In genomic region chr19:17111766-17112165, GRCh38 we compare ENCODE assay signal across 3 cellular contexts.
TF ChIP-seq lines count a peak whose summit lies in the region.

No MANE protein-coding gene starts in this region.

TF ChIP-seq in liver, 16 proteins besides CTCF, POLR2A, EP300 and RAD21:
- no peak for TF ChIP-seq RXRA (IDR thresholded peaks at IDR 0.05)
- TF ChIP-seq NR2F2 (IDR thresholded peaks at IDR 0.05): no peak
- no peak for TF ChIP-seq TAF1 (conservative IDR thresholded peaks at IDR 0.05)
- no peak for TF ChIP-seq FOXA1 (IDR thresholded peaks at IDR 0.05)
- no peak for TF ChIP-seq REST (IDR thresholded peaks at IDR 0.05)
- TF ChIP-seq EGR1 (IDR thresholded peaks at IDR 0.05; ENCODE audit: low read depth in 2 of 2): no peak
- TF ChIP-seq, protein P1, sequence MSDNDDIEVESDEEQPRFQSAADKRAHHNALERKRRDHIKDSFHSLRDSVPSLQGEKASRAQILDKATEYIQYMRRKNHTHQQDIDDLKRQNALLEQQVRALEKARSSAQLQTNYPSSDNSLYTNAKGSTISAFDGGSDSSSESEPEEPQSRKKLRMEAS (IDR thresholded peaks at IDR 0.05): no peak
- no peak for TF ChIP-seq HNF4A (conservative IDR thresholded peaks at IDR 0.05)
- TF ChIP-seq GABPA (IDR thresholded peaks at IDR 0.05 in 1 of 2, conservative IDR thresholded peaks at IDR 0.05 in 1 of 2): no peak
- no peak for TF ChIP-seq ATF3 (IDR thresholded peaks at IDR 0.05)
- TF ChIP-seq JUND (IDR thresholded peaks at IDR 0.05): no peak
- TF ChIP-seq SP1 (IDR thresholded peaks at IDR 0.05): no peak
- TF ChIP-seq YY1 (IDR thresholded peaks at IDR 0.05): no peak
- TF ChIP-seq FOXA2 (IDR thresholded peaks at IDR 0.05): no peak
- TF ChIP-seq HNF4G (IDR thresholded peaks at IDR 0.05): no peak
- no peak for TF ChIP-seq ZBTB33 (IDR thresholded peaks at IDR 0.05)

TF ChIP-seq in HepG2, 621 proteins besides CTCF, POLR2A, EP300 and RAD21 (continues in another document):
- no peak for TF ChIP-seq ZBTB40 (IDR thresholded peaks at IDR 0.05)
- no peak for TF ChIP-seq ZBTB40 (CRISPR knock-in tag; IDR thresholded peaks at IDR 0.05)
- no peak for TF ChIP-seq ZNF883 (CRISPR knock-in tag; IDR thresholded peaks at IDR 0.05; ENCODE audit: not compliant biosample characterization)
- TF ChIP-seq, protein P2, sequence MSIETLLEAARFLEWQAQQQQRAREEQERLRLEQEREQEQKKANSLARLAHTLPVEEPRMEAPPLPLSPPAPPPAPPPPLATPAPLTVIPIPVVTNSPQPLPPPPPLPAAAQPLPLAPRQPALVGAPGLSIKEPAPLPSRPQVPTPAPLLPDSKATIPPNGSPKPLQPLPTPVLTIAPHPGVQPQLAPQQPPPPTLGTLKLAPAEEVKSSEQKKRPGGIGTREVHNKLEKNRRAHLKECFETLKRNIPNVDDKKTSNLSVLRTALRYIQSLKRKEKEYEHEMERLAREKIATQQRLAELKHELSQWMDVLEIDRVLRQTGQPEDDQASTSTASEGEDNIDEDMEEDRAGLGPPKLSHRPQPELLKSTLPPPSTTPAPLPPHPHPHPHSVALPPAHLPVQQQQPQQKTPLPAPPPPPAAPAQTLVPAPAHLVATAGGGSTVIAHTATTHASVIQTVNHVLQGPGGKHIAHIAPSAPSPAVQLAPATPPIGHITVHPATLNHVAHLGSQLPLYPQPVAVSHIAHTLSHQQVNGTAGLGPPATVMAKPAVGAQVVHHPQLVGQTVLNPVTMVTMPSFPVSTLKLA (IDR thresholded peaks at IDR 0.05): no peak
- TF ChIP-seq ZNF839 (CRISPR knock-in tag; IDR thresholded peaks at IDR 0.05; ENCODE audit: borderline replicate concordance): no peak
- no peak for TF ChIP-seq NFIB (CRISPR knock-in tag; IDR thresholded peaks at IDR 0.05; ENCODE audit: borderline replicate concordance)
- no peak for TF ChIP-seq BRCA1 (CRISPR knock-in tag; IDR thresholded peaks at IDR 0.05)
- TF ChIP-seq, protein P3, sequence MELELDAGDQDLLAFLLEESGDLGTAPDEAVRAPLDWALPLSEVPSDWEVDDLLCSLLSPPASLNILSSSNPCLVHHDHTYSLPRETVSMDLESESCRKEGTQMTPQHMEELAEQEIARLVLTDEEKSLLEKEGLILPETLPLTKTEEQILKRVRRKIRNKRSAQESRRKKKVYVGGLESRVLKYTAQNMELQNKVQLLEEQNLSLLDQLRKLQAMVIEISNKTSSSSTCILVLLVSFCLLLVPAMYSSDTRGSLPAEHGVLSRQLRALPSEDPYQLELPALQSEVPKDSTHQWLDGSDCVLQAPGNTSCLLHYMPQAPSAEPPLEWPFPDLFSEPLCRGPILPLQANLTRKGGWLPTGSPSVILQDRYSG (CRISPR knock-in tag; IDR thresholded peaks at IDR 0.05): no peak
- no peak for TF ChIP-seq PRPF4 (IDR thresholded peaks at IDR 0.05; ENCODE audit: low read depth, low read length, poor library complexity, severe bottlenecking)

TF ChIP-seq in WTC11, 78 proteins besides CTCF, POLR2A, EP300 and RAD21:
- TF ChIP-seq SP1 (CRISPR knock-in tag; conservative IDR thresholded peaks at IDR 0.05): no peak
- no peak for TF ChIP-seq GRHL2 (CRISPR knock-in tag; IDR thresholded peaks at IDR 0.05; ENCODE audit: insufficient replicate concordance, severe bottlenecking)
- no peak for TF ChIP-seq PRRX2 (CRISPR knock-in tag; IDR thresholded peaks at IDR 0.05)
- TF ChIP-seq, protein P4, sequence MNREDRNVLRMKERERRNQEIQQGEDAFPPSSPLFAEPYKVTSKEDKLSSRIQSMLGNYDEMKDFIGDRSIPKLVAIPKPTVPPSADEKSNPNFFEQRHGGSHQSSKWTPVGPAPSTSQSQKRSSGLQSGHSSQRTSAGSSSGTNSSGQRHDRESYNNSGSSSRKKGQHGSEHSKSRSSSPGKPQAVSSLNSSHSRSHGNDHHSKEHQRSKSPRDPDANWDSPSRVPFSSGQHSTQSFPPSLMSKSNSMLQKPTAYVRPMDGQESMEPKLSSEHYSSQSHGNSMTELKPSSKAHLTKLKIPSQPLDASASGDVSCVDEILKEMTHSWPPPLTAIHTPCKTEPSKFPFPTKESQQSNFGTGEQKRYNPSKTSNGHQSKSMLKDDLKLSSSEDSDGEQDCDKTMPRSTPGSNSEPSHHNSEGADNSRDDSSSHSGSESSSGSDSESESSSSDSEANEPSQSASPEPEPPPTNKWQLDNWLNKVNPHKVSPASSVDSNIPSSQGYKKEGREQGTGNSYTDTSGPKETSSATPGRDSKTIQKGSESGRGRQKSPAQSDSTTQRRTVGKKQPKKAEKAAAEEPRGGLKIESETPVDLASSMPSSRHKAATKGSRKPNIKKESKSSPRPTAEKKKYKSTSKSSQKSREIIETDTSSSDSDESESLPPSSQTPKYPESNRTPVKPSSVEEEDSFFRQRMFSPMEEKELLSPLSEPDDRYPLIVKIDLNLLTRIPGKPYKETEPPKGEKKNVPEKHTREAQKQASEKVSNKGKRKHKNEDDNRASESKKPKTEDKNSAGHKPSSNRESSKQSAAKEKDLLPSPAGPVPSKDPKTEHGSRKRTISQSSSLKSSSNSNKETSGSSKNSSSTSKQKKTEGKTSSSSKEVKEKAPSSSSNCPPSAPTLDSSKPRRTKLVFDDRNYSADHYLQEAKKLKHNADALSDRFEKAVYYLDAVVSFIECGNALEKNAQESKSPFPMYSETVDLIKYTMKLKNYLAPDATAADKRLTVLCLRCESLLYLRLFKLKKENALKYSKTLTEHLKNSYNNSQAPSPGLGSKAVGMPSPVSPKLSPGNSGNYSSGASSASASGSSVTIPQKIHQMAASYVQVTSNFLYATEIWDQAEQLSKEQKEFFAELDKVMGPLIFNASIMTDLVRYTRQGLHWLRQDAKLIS (CRISPR knock-in tag; IDR thresholded peaks at IDR 0.05; ENCODE audit: borderline replicate concordance): no peak
- no peak for TF ChIP-seq NFE2L1 (CRISPR knock-in tag; IDR thresholded peaks at IDR 0.05)
- no peak for TF ChIP-seq FOXJ3 (CRISPR knock-in tag; IDR thresholded peaks at IDR 0.05; ENCODE audit: borderline replicate concordance)
- TF ChIP-seq FOXP4 (CRISPR knock-in tag; IDR thresholded peaks at IDR 0.05): no peak
- no peak for TF ChIP-seq NR1H2 (CRISPR knock-in tag; IDR thresholded peaks at IDR 0.05)
- no peak for TF ChIP-seq ZNF423 (CRISPR knock-in tag; IDR thresholded peaks at IDR 0.05)
- no peak for TF ChIP-seq ERG (CRISPR knock-in tag; IDR thresholded peaks at IDR 0.05)
- TF ChIP-seq ZNF396 (CRISPR knock-in tag; IDR thresholded peaks at IDR 0.05; ENCODE audit: borderline replicate concordance): no peak
- no peak for TF ChIP-seq PRDM15 (CRISPR knock-in tag; IDR thresholded peaks at IDR 0.05)
- no peak for TF ChIP-seq SMAD4 (CRISPR knock-in tag; IDR thresholded peaks at IDR 0.05)
- no peak for TF ChIP-seq SOX15 (CRISPR knock-in tag; IDR thresholded peaks at IDR 0.05)
- no peak for TF ChIP-seq CBFB (CRISPR knock-in tag; IDR thresholded peaks at IDR 0.05; ENCODE audit: low read depth)
- no peak for TF ChIP-seq ZNF416 (CRISPR knock-in tag; IDR thresholded peaks at IDR 0.05)
TF ChIP-seq in WTC11: peak in this region for 0.
